Comparison of ENCODE assay signal across 21 cellular contexts in genomic region chr22:43740587-43741270, GRCh38.
"Had no signal": no experiment of that assay in that cellular context is flagged by ENCODE, and none has a peak within 500 bp of the region (broad histone marks: within the 10 kb centered on the region; RNA-seq: fewer than 3 reads in every experiment).

No MANE protein-coding gene starts in this region.

- DNase-seq: activated CD4-positive, alpha-beta memory T cell treated with anti-CD3 and anti-CD28 coated beads for 36 hours; activated CD4-positive, alpha-beta T cell treated with anti-CD3 and anti-CD28 coated beads, Interleukin-2, amount 10 ng/mL, durations not matched to agents 24 days and 14 days; activated CD4-positive, CD25-positive, alpha-beta regulatory T cell treated with anti-CD3 and anti-CD28 coated beads, Interleukin-2, amount 50 U/mL, for 72 hours; activated CD8-positive, alpha-beta memory T cell treated with anti-CD3 and anti-CD28 coated beads, Interleukin-2, amount 50 U/mL, for 48 hours; activated gamma-delta T cell treated with Interleukin-2 at 50 U/mL for 16 hours; activated naive CD4-positive, alpha-beta T cell treated with anti-CD3 and anti-CD28 coated beads, Interleukin-2, amount 50 U/mL, for 16 hours; activated T-cell treated with anti-CD3 and anti-CD28 coated beads, Interleukin-2, amount 50 U/mL, for 24 hours; amniotic stem cell; brain microvascular endothelial cell; esophagus squamous epithelium; islet precursor cell; naive B cell; nephron progenitor cell; ovary; sigmoid colon; small intestine; stimulated activated CD4-positive, alpha-beta T cell treated with anti-CD3 and anti-CD28 coated beads, Interleukin-4, amount 100 ng/mL, for 24 hours; T-helper 9 cell; uterus had no signal

- ATAC-seq: activated T-helper 17 cell treated with anti-CD3 and anti-CD28 coated beads, Interleukin-2, amount 50 U/mL, for 72 hours; stimulated activated effector memory CD8-positive, alpha-beta T cell treated with anti-CD3 and anti-CD28 coated beads, Interleukin-12 subunit alpha, Interleukin-12 subunit beta, amount 100 ng/mL, for 72 hours had no signal
